9 cellular contexts compared by ENCODE assay signal in the genomic region with DNA sequence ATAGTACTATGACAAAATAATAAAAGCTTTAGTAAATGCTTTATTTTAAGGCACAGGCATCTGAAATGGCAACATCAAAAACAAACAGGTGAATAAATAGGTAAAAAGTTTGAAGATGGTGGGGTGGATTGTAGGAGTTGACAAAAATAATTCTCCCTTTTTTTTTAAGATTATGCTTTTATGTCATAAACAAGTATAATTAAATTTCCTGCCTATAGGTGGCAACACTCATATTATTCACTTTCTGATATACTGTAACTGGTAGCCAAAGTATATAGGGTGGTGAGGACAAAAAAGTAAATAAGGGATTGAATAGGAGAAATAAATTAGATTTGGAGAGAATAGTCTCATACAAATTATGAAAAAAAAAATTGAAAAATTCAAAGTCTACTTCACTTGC.
A peak's percentile ranks its signal among the peaks of the same experiment; 100 is the strongest.
DNase-seq lines count a peak whose midpoint lies in the region; ATAC-seq, FAIRE-seq and TF ChIP-seq lines count a peak whose summit lies in the region.
"Had no signal": no experiment of that assay in that cellular context is flagged by ENCODE, and none has a peak within 500 bp of the region (broad histone marks: within the 10 kb centered on the region; RNA-seq: fewer than 3 reads in every experiment).

No MANE protein-coding gene starts in this region.

- POLR2A ChIA-PET in endothelial cell of umbilical vein (lab: Charles Lee): no interaction called here

- TF ChIP-seq POLR2A in endothelial cell of umbilical vein (IDR thresholded peaks at IDR 0.05; ENCODE audit: low read depth, low read length): no peak

- H2AFZ ChIP-seq in endothelial cell of umbilical vein (ENCODE audit: low read depth, low read length): no peak overlapping the region

- no TSS peak for BruUV-seq in endothelial cell of umbilical vein (replicated peaks; lab: Mats Ljungman, UMichigan)

- H3K4me3 ChIP-seq in DOHH2 (ENCODE audit: low read length): no peak overlapping the region
- no peak overlapping the region for H3K4me3 ChIP-seq in endothelial cell of umbilical vein (replicated peaks in 1 of 3; ENCODE audit: insufficient read depth in 1 of 3, low read depth in 1 of 3, low read length in 3 of 3)
- H3K4me3 ChIP-seq in colonic mucosa: no peak overlapping the region

- ATAC-seq in HG03097 (IDR thresholded peaks at IDR 0.05; ENCODE audit: low FRiP score, unreplicated experiment) (no peak), GM19455 (IDR thresholded peaks at IDR 0.05; ENCODE audit: unreplicated experiment) (no peak)

- H3K79me2 ChIP-seq in DOHH2 (ENCODE audit: control insufficient read depth, low read length) (no peaks in the 10 kb centered on the region), endothelial cell of umbilical vein (ENCODE audit: control insufficient read depth, insufficient read depth, low read length) (no peaks in the 10 kb centered on the region)

- no peaks in the 10 kb centered on the region for H4K20me1 ChIP-seq in DOHH2 (ENCODE audit: control insufficient read depth, insufficient read depth, low read depth, low read length)
- no peaks in the 10 kb centered on the region for H4K20me1 ChIP-seq in endothelial cell of umbilical vein (replicated peaks; ENCODE audit: control insufficient read depth, extremely low read depth, insufficient read depth, low read length)

- peaks cover 16% of the 10 kb centered on the region for H3K36me3 ChIP-seq in DOHH2 (ENCODE audit: control insufficient read depth, low read length)
- no peaks in the 10 kb centered on the region for H3K36me3 ChIP-seq in endothelial cell of umbilical vein (ENCODE audit: control insufficient read depth in 2 of 2, extremely low read depth in 1 of 2, insufficient read depth in 2 of 2, low read length in 2 of 2)
- no peaks in the 10 kb centered on the region for H3K36me3 ChIP-seq in colonic mucosa

- H3K9me1 ChIP-seq in endothelial cell of umbilical vein (replicated peaks; ENCODE audit: control insufficient read depth, extremely low read depth, insufficient read depth, low read length): no peaks in the 10 kb centered on the region

- peak; percentile 90 for FAIRE-seq in A204.1 (lab: Jason Lieb, UNC)
- no peak for FAIRE-seq in endothelial cell of umbilical vein (lab: Jason Lieb, UNC)

- intact Hi-C loops in endothelial cell of umbilical vein (cut with micrococcal nuclease): loop anchor here (1.0 to 10.0 kb wide), 2 partner anchors 209 to 237 kb away; partner anchors contain the start of genes SSBP2 and ZCCHC9
- intact Hi-C loops in colonic mucosa (cut with DNase I): loop anchor here (5.0 kb wide), 1 partner anchor 713 kb away; no protein-coding TSS in a partner anchor

- no peaks in the 10 kb centered on the region for H3K9me2 ChIP-seq in DOHH2 (replicated peaks; ENCODE audit: control insufficient read depth, low read length)

- no peaks in the 10 kb centered on the region for H3K27me3 ChIP-seq in DOHH2 (ENCODE audit: control insufficient read depth, low read length)
- H3K27me3 ChIP-seq in endothelial cell of umbilical vein (ENCODE audit: control insufficient read depth in 2 of 2, insufficient read depth in 2 of 2, low read length in 2 of 2): no peaks in the 10 kb centered on the region
- no peaks in the 10 kb centered on the region for H3K27me3 ChIP-seq in colonic mucosa

- DNase-seq in NCI-H748 (lab: John Stamatoyannopoulos, UW; ENCODE audit: unreplicated experiment): peak; percentile 20
- DNase-seq in endothelial cell of umbilical vein (ENCODE audit: low read depth, low spot score): peak; percentile 30
- no peak for DNase-seq in CD1c-positive myeloid dendritic cell (ENCODE audit: extremely low spot score)
- no peak for DNase-seq in colonic mucosa
- DNase-seq: NCI-H1092 treated with DMSO at 0.1 percent for 48 hours had no signal

- H3K9ac ChIP-seq in endothelial cell of umbilical vein (replicated peaks; ENCODE audit: extremely low read depth, insufficient read depth, low read length) (no peak overlapping the region), colonic mucosa (ENCODE audit: low read depth in 2 of 2, low read length in 2 of 2) (no peak overlapping the region)

- H3K27ac ChIP-seq in DOHH2 (ENCODE audit: low read depth, low read length) (no peak overlapping the region), endothelial cell of umbilical vein (ENCODE audit: insufficient read depth, low read depth, low read length) (no peak overlapping the region), colonic mucosa (no peak overlapping the region)

- H3K4me1 ChIP-seq in DOHH2 (ENCODE audit: control insufficient read depth, low read length) (peaks cover 3% of the 10 kb centered on the region; the same call in 1 of the 2 replicates), endothelial cell of umbilical vein (ENCODE audit: control insufficient read depth, extremely low read depth, insufficient read depth, low read length) (peaks cover 8% of the 10 kb centered on the region), colonic mucosa (no peaks in the 10 kb centered on the region)

- H3K4me2 ChIP-seq in DOHH2 (ENCODE audit: low read length) (no peak overlapping the region), endothelial cell of umbilical vein (ENCODE audit: insufficient read depth, low read length) (no peak overlapping the region)

- H3K9me3 ChIP-seq in DOHH2 (ENCODE audit: control insufficient read depth, insufficient read depth, low read length) (no peaks in the 10 kb centered on the region), endothelial cell of umbilical vein (replicated peaks; ENCODE audit: control insufficient read depth, insufficient read depth, low read length) (no peaks in the 10 kb centered on the region), colonic mucosa (no peaks in the 10 kb centered on the region)

- TF ChIP-seq CTCF in DOHH2 (IDR thresholded peaks at IDR 0.05; ENCODE audit: low read depth, low read length, poor library complexity, severe bottlenecking) (peak; percentile 52), endothelial cell of umbilical vein (IDR thresholded peaks at IDR 0.05; ENCODE audit: extremely low read depth in 1 of 2, insufficient read depth in 1 of 2, low read depth in 1 of 2, low read length in 2 of 2) (no peak), colonic mucosa (IDR thresholded peaks at IDR 0.05) (no peak)

- H3F3A ChIP-seq in DOHH2 (ENCODE audit: control insufficient read depth, insufficient read depth): peaks cover 2% of the 10 kb centered on the region; the same call in 1 of the 2 replicates

- CTCF ChIA-PET in endothelial cell of umbilical vein (lab: Charles Lee): interaction anchor here (0.6 kb wide), 1 partner anchor 72 kb away, joined by 3 read pairs; no protein-coding TSS in a partner anchor

- dilution Hi-C loops in endothelial cell of umbilical vein (cut with MboI; ENCODE audit: extremely low pct_ligation_motif_present, low sequenced_read_pairs): no loop called here

TF ChIP-seq in endothelial cell of umbilical vein, 7 proteins besides CTCF, POLR2A, EP300 and RAD21:
- no peak for TF ChIP-seq POLR2AphosphoS5 (IDR thresholded peaks at IDR 0.05; ENCODE audit: insufficient read depth, low read depth, low read length)
- TF ChIP-seq MYC (IDR thresholded peaks at IDR 0.05; ENCODE audit: low read depth, low read length): no peak

Comparison
In these comparisons a context has a peak if more than half of its experiments do, and no peak if none do; other contexts are left out.
1. DNase-seq: peak in NCI-H748 (single experiment) and endothelial cell of umbilical vein (single experiment); none in CD1c-positive myeloid dendritic cell (single experiment) and colonic mucosa (single experiment).